ENCODE assay signal across 8 cellular contexts in genomic region chr12:24109381-24110039, GRCh38.
DNase-seq lines count a peak whose midpoint lies in the region; ATAC-seq and TF ChIP-seq lines count a peak whose summit lies in the region.

No MANE protein-coding gene starts in this region.

- H2AFZ ChIP-seq in mammary epithelial cell (ENCODE audit: low read depth, low read length) (no peak overlapping the region), neural progenitor cell (replicated peaks) (peak overlapping the region; percentile 7)

- H3K4me2 ChIP-seq in mammary epithelial cell (ENCODE audit: insufficient read depth, low read depth, low read length) (no peak overlapping the region), neural progenitor cell (no peak overlapping the region)

- no peaks in the 10 kb centered on the region for H3K36me3 ChIP-seq in mammary epithelial cell (ENCODE audit: insufficient read depth, low read length)
- H3K36me3 ChIP-seq in neural progenitor cell: no peaks in the 10 kb centered on the region

- H3K9me3 Mint-ChIP-seq in neural progenitor cell: peaks cover 9% of the 10 kb centered on the region

- H3K4me3 ChIP-seq in mammary epithelial cell (replicated peaks in 1 of 3; ENCODE audit: insufficient read depth in 1 of 3, low read depth in 2 of 3, low read length in 3 of 3) (no peak overlapping the region), neural progenitor cell (no peak overlapping the region)

- 32% methylated on average over 3 of the region's 3 CpGs for WGBS in mammary epithelial cell (ENCODE audit: low coverage, missing lambda C conversion rate)

- no peaks in the 10 kb centered on the region for H4K20me1 ChIP-seq in mammary epithelial cell (ENCODE audit: insufficient read depth, low read length)
- H4K20me1 ChIP-seq in neural progenitor cell (ENCODE audit: low read depth): no peaks in the 10 kb centered on the region

- DNase-seq in NOMO-1 treated with DMSO at 0.1 percent for 48 hours (lab: John Stamatoyannopoulos, UW; ENCODE audit: unreplicated experiment) (peak; percentile 3), NOMO-1 treated with dmso at 0.1 percent for 144 hours (lab: John Stamatoyannopoulos, UW; ENCODE audit: unreplicated experiment) (no peak), NCI-H1436 treated with DMSO at 0.1 percent for 48 hours (lab: John Stamatoyannopoulos, UW) (peak; percentile 29), mammary epithelial cell (peak; percentile 7), neural progenitor cell (ENCODE audit: low spot score) (peak; percentile 47), DMS79 (lab: John Stamatoyannopoulos, UW) (no peak), sciatic nerve (ENCODE audit: low spot score) (no peak)

- TF ChIP-seq CTCF in mammary epithelial cell (conservative IDR thresholded peaks at IDR 0.05 in 1 of 2, IDR thresholded peaks at IDR 0.05 in 1 of 2; ENCODE audit: extremely low read depth in 1 of 2, insufficient read depth in 1 of 2, low read depth in 1 of 2, low read length in 2 of 2): peak; percentile 51 to 59
- peak; percentile 71 for TF ChIP-seq CTCF in neural progenitor cell (IDR thresholded peaks at IDR 0.05)

- no peaks in the 10 kb centered on the region for H3K9me3 ChIP-seq in mammary epithelial cell (replicated peaks; ENCODE audit: insufficient read depth, low read length)
- H3K9me3 ChIP-seq in neural progenitor cell (ENCODE audit: low read depth): no peaks in the 10 kb centered on the region

- peaks cover 4% of the 10 kb centered on the region for H3K36me3 Mint-ChIP-seq in neural progenitor cell

- CTCF ChIA-PET in mammary epithelial cell (lab: Charles Lee; ENCODE audit: low non-redundant PET): interaction anchor here (0.5 to 0.6 kb wide), 2 partner anchors 18 to 1046 kb away, joined by 4 to 5 read pairs; no protein-coding TSS in a partner anchor

- H3K79me2 ChIP-seq in mammary epithelial cell (ENCODE audit: insufficient read depth, low read length) (no peaks in the 10 kb centered on the region), neural progenitor cell (ENCODE audit: low read depth) (no peaks in the 10 kb centered on the region)

- H3K27ac ChIP-seq in mammary epithelial cell (ENCODE audit: insufficient read depth, low read depth, low read length) (no peak overlapping the region), neural progenitor cell (no peak overlapping the region)

- in situ Hi-C loops in mammary epithelial cell (cut with MboI; ENCODE audit: low sequenced_read_pairs in 2 of 2): no loop called here

- peak; percentile 94 for ATAC-seq in HG02759 (IDR thresholded peaks at IDR 0.05; ENCODE audit: unreplicated experiment)
- ATAC-seq in sciatic nerve: no peak

- no TSS peak for BruUV-seq in mammary epithelial cell (replicated peaks; lab: Mats Ljungman, UMichigan)

- H3K27ac Mint-ChIP-seq in neural progenitor cell: no peak overlapping the region

- H3K9ac ChIP-seq in mammary epithelial cell (ENCODE audit: insufficient read depth, low read length) (no peak overlapping the region), neural progenitor cell (no peak overlapping the region)

- H3K4me1 Mint-ChIP-seq in neural progenitor cell: peaks cover 24% of the 10 kb centered on the region

- H3K27me3 Mint-ChIP-seq in neural progenitor cell (ENCODE audit: insufficient read depth, low read depth): no peaks in the 10 kb centered on the region

- H3K27me3 ChIP-seq in mammary epithelial cell (ENCODE audit: insufficient read depth, low read length) (no peaks in the 10 kb centered on the region), neural progenitor cell (no peaks in the 10 kb centered on the region)

- intact Hi-C loops in mammary epithelial cell (cut with micrococcal nuclease) (loop anchor here (2.0 to 5.0 kb wide), 4 partner anchors 483 to 727 kb away; no protein-coding TSS in a partner anchor), sciatic nerve (cut with DNase I) (no loop called here)

- peaks cover 19% of the 10 kb centered on the region for H3F3A ChIP-seq in neural progenitor cell (ENCODE audit: low read depth)

- dilution Hi-C loops in mammary epithelial cell (cut with HindIII; ENCODE audit: low sequenced_read_pairs): no loop called here

- H3K4me1 ChIP-seq in mammary epithelial cell (ENCODE audit: insufficient read depth, low read length): no peaks in the 10 kb centered on the region
- H3K4me1 ChIP-seq in neural progenitor cell: peaks cover 39% of the 10 kb centered on the region

- no peak overlapping the region for H3K4me3 Mint-ChIP-seq in neural progenitor cell

Comparison
In these comparisons a context has a peak if more than half of its experiments do, and no peak if none do; other contexts are left out.
1. DNase-seq: peak in NOMO-1 treated with DMSO at 0.1 percent for 48 hours (single experiment), NCI-H1436 treated with DMSO at 0.1 percent for 48 hours (single experiment), mammary epithelial cell (single experiment) and neural progenitor cell (single experiment); none in NOMO-1 treated with dmso at 0.1 percent for 144 hours (single experiment), DMS79 (single experiment) and sciatic nerve (single experiment).